ENCODE assay signal across 31 cellular contexts in the genomic region with DNA sequence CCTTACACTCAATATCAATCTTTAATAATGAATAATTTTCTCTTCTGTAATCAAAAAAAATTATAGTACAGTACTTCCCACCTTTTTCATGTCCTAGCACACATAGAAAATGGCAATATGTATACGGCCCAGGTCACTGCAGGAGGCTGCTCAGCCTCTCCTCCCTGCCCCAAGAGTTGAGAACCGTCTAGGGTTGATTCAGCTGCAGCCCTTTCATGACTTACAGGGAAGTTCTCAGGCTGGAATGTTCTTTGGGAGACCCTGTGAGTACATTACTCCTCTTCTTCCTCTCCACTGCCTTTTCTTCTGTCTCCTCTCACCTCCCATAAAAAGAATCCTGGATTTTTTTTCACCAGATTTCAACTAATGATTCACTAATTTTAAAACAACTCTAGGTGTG.
"Had no signal": no experiment of that assay in that cellular context is flagged by ENCODE, and none has a peak within 500 bp of the region (broad histone marks: within the 10 kb centered on the region; RNA-seq: fewer than 3 reads in every experiment).

No MANE protein-coding gene starts in this region.

- H3K4me1 ChIP-seq: Peyer's patch had no signal

- H3K4me3 Mint-ChIP-seq: activated CD4-positive, alpha-beta T cell treated with anti-CD3 and anti-CD28 coated beads, Interleukin-2, amount 10 ng/mL, durations not matched to agents 24 days and 14 days; activated CD8-positive, alpha-beta T cell treated with anti-CD3 and anti-CD28 coated beads for 36 hours; activated naive CD4-positive, alpha-beta T cell treated with anti-CD3 and anti-CD28 coated beads, Interleukin-2, amount 10 ng/mL, durations not matched to agents 7 days and 5 days; activated naive CD8-positive, alpha-beta T cell; activated naive CD8-positive, alpha-beta T cell treated with anti-CD3 and anti-CD28 coated beads, Interleukin-2, amount 50 U/mL, for 24 hours; activated T-cell treated with anti-CD3 and anti-CD28 coated beads, Interleukin-2, amount 50 U/mL, for 24 hours; brain had no signal

- ATAC-seq: activated CD8-positive, alpha-beta T cell treated with anti-CD3 and anti-CD28 coated beads for 36 hours; activated naive CD8-positive, alpha-beta T cell treated with anti-CD3 and anti-CD28 coated beads, Interleukin-2, amount 50 U/mL, for 24 hours; PC-3; Right ventricle myocardium inferior had no signal

- H3K27ac Mint-ChIP-seq: activated CD4-positive, alpha-beta T cell treated with anti-CD3 and anti-CD28 coated beads, Interleukin-2, amount 10 ng/mL, durations not matched to agents 24 days and 14 days; activated CD8-positive, alpha-beta T cell treated with anti-CD3 and anti-CD28 coated beads for 36 hours; activated naive CD4-positive, alpha-beta T cell treated with anti-CD3 and anti-CD28 coated beads, Interleukin-2, amount 10 ng/mL, durations not matched to agents 7 days and 5 days; activated naive CD8-positive, alpha-beta T cell; activated naive CD8-positive, alpha-beta T cell treated with anti-CD3 and anti-CD28 coated beads, Interleukin-2, amount 50 U/mL, for 24 hours; activated T-cell treated with anti-CD3 and anti-CD28 coated beads, Interleukin-2, amount 50 U/mL, for 24 hours; brain had no signal

- H3K4me1 Mint-ChIP-seq: activated CD4-positive, alpha-beta T cell treated with anti-CD3 and anti-CD28 coated beads, Interleukin-2, amount 10 ng/mL, durations not matched to agents 24 days and 14 days; activated naive CD4-positive, alpha-beta T cell treated with anti-CD3 and anti-CD28 coated beads, Interleukin-2, amount 10 ng/mL, durations not matched to agents 7 days and 5 days; activated naive CD8-positive, alpha-beta T cell treated with anti-CD3 and anti-CD28 coated beads, Interleukin-2, amount 50 U/mL, for 24 hours; brain had no signal

- H3K27me3 ChIP-seq: Peyer's patch had no signal

- H3K9me3 Mint-ChIP-seq: activated CD4-positive, alpha-beta T cell treated with anti-CD3 and anti-CD28 coated beads, Interleukin-2, amount 10 ng/mL, durations not matched to agents 24 days and 14 days; activated CD8-positive, alpha-beta T cell treated with anti-CD3 and anti-CD28 coated beads for 36 hours; activated naive CD4-positive, alpha-beta T cell treated with anti-CD3 and anti-CD28 coated beads, Interleukin-2, amount 10 ng/mL, durations not matched to agents 7 days and 5 days; activated naive CD8-positive, alpha-beta T cell treated with anti-CD3 and anti-CD28 coated beads, Interleukin-2, amount 50 U/mL, for 24 hours had no signal

- H3K9me3 ChIP-seq: Peyer's patch had no signal

- DNase-seq: activated CD4-positive, alpha-beta T cell treated with anti-CD3 and anti-CD28 coated beads, Interleukin-2, amount 10 ng/mL, durations not matched to agents 24 days and 14 days; activated CD4-positive, alpha-beta T cell treated with anti-CD3 and anti-CD28 coated beads, Interleukin-2, amount 50 U/mL, for 4 hours; activated CD8-positive, alpha-beta T cell treated with anti-CD3 and anti-CD28 coated beads for 36 hours; activated effector memory CD4-positive, alpha-beta T cell treated with Interleukin-2 at 50 U/mL for 16 hours; activated naive CD4-positive, alpha-beta T cell treated with anti-CD3 and anti-CD28 coated beads, Interleukin-2, amount 10 ng/mL, durations not matched to agents 7 days and 5 days; activated naive CD8-positive, alpha-beta T cell treated with anti-CD3 and anti-CD28 coated beads, Interleukin-2, amount 50 U/mL, for 24 hours; activated T-cell treated with anti-CD3 and anti-CD28 coated beads, Interleukin-2, amount 50 U/mL, for 24 hours; anterior cingulate cortex; central memory CD4-positive, alpha-beta T cell; NCI-H1092 treated with DMSO at 0.1 percent for 48 hours; NCI-H1417; NCI-H146; NCI-H187; NCI-H2029 treated with DMSO at 0.1 percent for 48 hours; NCI-H2107; NCI-H2171; NCI-H510A; NCI-H526; NCI-H748 treated with DMSO at 0.1 percent for 48 hours; NK-92 treated with Interleukin-12 subunit alpha and Interleukin-12 subunit beta, amount 100 ng/mL, for 24 hours; PC-3; Peyer's patch; SW 1271; T-helper 1 cell; T-helper 2 cell; T1000; WERI-Rb-1 had no signal

- H3K27ac ChIP-seq: Peyer's patch, RWPE1, WERI-Rb-1 had no signal

- H3K36me3 Mint-ChIP-seq: activated naive CD4-positive, alpha-beta T cell treated with anti-CD3 and anti-CD28 coated beads, Interleukin-2, amount 10 ng/mL, durations not matched to agents 7 days and 5 days; activated naive CD8-positive, alpha-beta T cell had no signal

- H3K36me3 ChIP-seq: Peyer's patch, WERI-Rb-1 had no signal

- H3K27me3 Mint-ChIP-seq: activated CD8-positive, alpha-beta T cell treated with anti-CD3 and anti-CD28 coated beads for 36 hours; activated naive CD4-positive, alpha-beta T cell treated with anti-CD3 and anti-CD28 coated beads, Interleukin-2, amount 10 ng/mL, durations not matched to agents 7 days and 5 days; activated naive CD8-positive, alpha-beta T cell; activated naive CD8-positive, alpha-beta T cell treated with anti-CD3 and anti-CD28 coated beads, Interleukin-2, amount 50 U/mL, for 24 hours; activated T-cell treated with anti-CD3 and anti-CD28 coated beads, Interleukin-2, amount 50 U/mL, for 24 hours; brain had no signal

- H3K4me3 ChIP-seq: Peyer's patch had no signal
